In genomic region chr10:84665883-84666463, GRCh38 we compare ENCODE assay signal across 8 cellular contexts.
DNase-seq lines count a peak whose midpoint lies in the region; ATAC-seq and TF ChIP-seq lines count a peak whose summit lies in the region.

No MANE protein-coding gene starts in this region.

- peaks cover 0 to 8% (median 0%) of the 10 kb centered on the region in 7 donors for H3K27me3 ChIP-seq in heart right ventricle

- intact Hi-C loops in heart right ventricle (cut with DNase I) = no loop called here
- intact Hi-C loops in activated T-helper 1 cell treated with anti-CD3 and anti-CD28 coated beads, Interleukin-12 subunit alpha, Interleukin-12 subunit beta, Interleukin-2, Interleukin-4 antibody, amounts not matched to agents 30 ng/mL and 10 ng/mL and 1 ng/mL, durations not matched to agents 14 hours and 24 hours and 36 hours (cut with micrococcal nuclease) = loop anchor here (5.0 kb wide), 1 partner anchor 1711 kb away; no protein-coding TSS in a partner anchor

- no peaks in the 10 kb centered on the region for H3K9me3 ChIP-seq in heart right ventricle

- no peaks in the 10 kb centered on the region for H3K4me1 ChIP-seq in heart right ventricle

- H3K27me3 Mint-ChIP-seq in activated T-helper 1 cell treated with anti-CD3 and anti-CD28 coated beads, Interleukin-12 subunit alpha, Interleukin-12 subunit beta, Interleukin-2, Interleukin-4 antibody, amounts not matched to agents 30 ng/mL and 10 ng/mL and 1 ng/mL, durations not matched to agents 14 hours and 24 hours and 36 hours (ENCODE audit: insufficient read depth) = peaks cover 3% of the 10 kb centered on the region

- no peak overlapping the region for H3K4me3 Mint-ChIP-seq in activated T-helper 1 cell treated with anti-CD3 and anti-CD28 coated beads, Interleukin-12 subunit alpha, Interleukin-12 subunit beta, Interleukin-2, Interleukin-4 antibody, amounts not matched to agents 30 ng/mL and 10 ng/mL and 1 ng/mL, durations not matched to agents 14 hours and 24 hours and 36 hours

- ATAC-seq in GM19328 (IDR thresholded peaks at IDR 0.05; ENCODE audit: unreplicated experiment) (no peak), heart right ventricle (no peak)

- no peak overlapping the region for H3K27ac ChIP-seq in heart right ventricle

- H3K27ac Mint-ChIP-seq in activated T-helper 1 cell treated with anti-CD3 and anti-CD28 coated beads, Interleukin-12 subunit alpha, Interleukin-12 subunit beta, Interleukin-2, Interleukin-4 antibody, amounts not matched to agents 30 ng/mL and 10 ng/mL and 1 ng/mL, durations not matched to agents 14 hours and 24 hours and 36 hours = no peak overlapping the region

- no peaks in the 10 kb centered on the region for H3K36me3 Mint-ChIP-seq in activated T-helper 1 cell treated with anti-CD3 and anti-CD28 coated beads, Interleukin-12 subunit alpha, Interleukin-12 subunit beta, Interleukin-2, Interleukin-4 antibody, amounts not matched to agents 30 ng/mL and 10 ng/mL and 1 ng/mL, durations not matched to agents 14 hours and 24 hours and 36 hours (ENCODE audit: low read depth)

- no peaks in the 10 kb centered on the region for H3K36me3 ChIP-seq in heart right ventricle

- H3K4me3 ChIP-seq in GM12875 (ENCODE audit: low read depth, low read length) (no peak overlapping the region), fibroblast of mammary gland (ENCODE audit: control insufficient read depth, low read depth, low read length) (no peak overlapping the region), heart right ventricle (no peak overlapping the region)

- DNase-seq in H4 (ENCODE audit: low spot score) (peak; percentile 9), NCI-H748 (lab: John Stamatoyannopoulos, UW; ENCODE audit: unreplicated experiment) (peak; percentile 58), fibroblast of mammary gland (ENCODE audit: low read depth) (no peak), heart right ventricle (no peak), Ammon's horn (ENCODE audit: low spot score) (no peak)
- DNase-seq in activated T-helper 1 cell treated with anti-CD3 and anti-CD28 coated beads, Interleukin-12 subunit alpha, Interleukin-12 subunit beta, Interleukin-2, Interleukin-4 antibody, amounts not matched to agents 30 ng/mL and 10 ng/mL and 1 ng/mL, durations not matched to agents 14 hours and 24 hours and 36 hours (ENCODE audit: low spot score) = no peak

- no peaks in the 10 kb centered on the region for H3K4me1 Mint-ChIP-seq in activated T-helper 1 cell treated with anti-CD3 and anti-CD28 coated beads, Interleukin-12 subunit alpha, Interleukin-12 subunit beta, Interleukin-2, Interleukin-4 antibody, amounts not matched to agents 30 ng/mL and 10 ng/mL and 1 ng/mL, durations not matched to agents 14 hours and 24 hours and 36 hours (ENCODE audit: low read depth)

- H3K9me3 Mint-ChIP-seq in activated T-helper 1 cell treated with anti-CD3 and anti-CD28 coated beads, Interleukin-12 subunit alpha, Interleukin-12 subunit beta, Interleukin-2, Interleukin-4 antibody, amounts not matched to agents 30 ng/mL and 10 ng/mL and 1 ng/mL, durations not matched to agents 14 hours and 24 hours and 36 hours = no peaks in the 10 kb centered on the region

- 58% methylated on average over 9 of the region's 9 CpGs for WGBS in heart right ventricle, 2 donors

- TF ChIP-seq CTCF in GM12875 (IDR thresholded peaks at IDR 0.05; ENCODE audit: borderline replicate concordance, insufficient read depth, low read depth, low read length) (peak; percentile 82), fibroblast of mammary gland (conservative IDR thresholded peaks at IDR 0.05; ENCODE audit: control insufficient read depth, insufficient read depth, low read depth, low read length) (peak; percentile 3), heart right ventricle (IDR thresholded peaks at IDR 0.05) (peak in 1 of 9 donors; percentile 32)

Comparison
In these comparisons a context has a peak if more than half of its experiments do, and no peak if none do; other contexts are left out.
1. DNase-seq: peak in H4 (single experiment) and NCI-H748 (single experiment); none in fibroblast of mammary gland (single experiment), heart right ventricle (0 of 2), activated T-helper 1 cell treated with anti-CD3 and anti-CD28 coated beads, Interleukin-12 subunit alpha, Interleukin-12 subunit beta, Interleukin-2, Interleukin-4 antibody, amounts not matched to agents 30 ng/mL and 10 ng/mL and 1 ng/mL, durations not matched to agents 14 hours and 24 hours and 36 hours (single experiment) and Ammon's horn (single experiment).